In the genomic region with DNA sequence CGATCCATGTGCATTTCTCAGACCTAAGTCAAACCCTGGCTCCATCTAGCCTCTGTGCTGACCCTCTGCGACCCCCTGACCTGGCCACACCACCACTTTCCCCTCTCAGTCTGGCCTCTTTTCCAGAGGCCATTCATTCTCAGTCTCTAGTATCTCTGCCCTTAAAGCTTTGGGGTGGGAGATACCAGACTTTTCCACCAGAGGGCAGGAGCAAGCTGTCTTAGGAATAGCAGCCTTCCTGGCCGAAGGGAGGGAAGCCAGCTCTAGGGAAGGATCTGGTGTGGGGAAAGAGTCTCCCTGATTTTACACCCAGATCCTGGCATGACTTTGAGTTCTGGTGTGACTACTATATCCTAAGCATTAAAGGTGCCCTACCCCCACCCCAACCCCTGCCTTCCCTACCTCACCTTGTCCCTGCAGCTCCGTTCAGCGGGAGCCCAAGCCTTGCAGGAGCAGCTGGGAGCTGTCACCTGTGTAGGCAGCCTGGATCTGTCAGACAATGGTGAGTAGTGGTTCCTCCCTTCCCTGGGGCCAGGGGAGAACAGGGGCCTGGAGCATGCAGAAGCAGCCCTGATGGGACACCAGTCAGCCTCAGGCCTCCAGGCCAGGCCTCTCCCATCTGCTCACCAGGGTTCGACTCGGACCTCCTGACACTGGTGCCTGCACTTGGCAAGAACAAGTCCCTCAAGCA, we compare ENCODE assay signal across 8 cellular contexts. TPM values are rescaled to one million over a fixed set of nuclear protein-coding genes. Genes with fewer than 3 reads are reported as not detected.
DNase-seq lines count a peak whose midpoint lies in the region; ATAC-seq and TF ChIP-seq lines count a peak whose summit lies in the region.

No MANE protein-coding gene starts in this region.

- peak; percentile 46 for DNase-seq in DMS114 treated with DMSO at 0.1 percent for 48 hours (lab: John Stamatoyannopoulos, UW; ENCODE audit: unreplicated experiment)
- DNase-seq in GM20000 (ENCODE audit: low spot score): peak; percentile 66
- peak; percentile 79 for DNase-seq in NAMALWA (ENCODE audit: low spot score)
- peak; percentile 38 to 63 (median 48) for DNase-seq in T-helper 17 cell
- peak; percentile 38 for DNase-seq in effector CD4-positive, alpha-beta T cell
- peak; percentile 69 for DNase-seq in lung (ENCODE audit: low spot score)
- DNase-seq in uterus: peak; percentile 72 to 75

- TF ChIP-seq CTCF in GM20000 (IDR thresholded peaks at IDR 0.05; ENCODE audit: extremely low read depth, missing control alignments) (no peak), lung (IDR thresholded peaks at IDR 0.05; ENCODE audit: control extremely low read depth, extremely low read depth) (peak; percentile 94), uterus (IDR thresholded peaks at IDR 0.05) (peak; percentile 74 to 95 (median 88))

- H3K36me3 Mint-ChIP-seq in T-helper 17 cell (ENCODE audit: low read depth): no peaks in the 10 kb centered on the region

- no peak overlapping the region for H3K27ac Mint-ChIP-seq in T-helper 17 cell

- H3K9me3 ChIP-seq in T-helper 17 cell (ENCODE audit: control insufficient read depth, low read length, poor library complexity, severe bottlenecking) (no peaks in the 10 kb centered on the region), lung (ENCODE audit: control insufficient read depth in 2 of 2, insufficient read depth in 1 of 2, low read length in 1 of 2) (no peaks in the 10 kb centered on the region), uterus (no peaks in the 10 kb centered on the region)

- peaks cover 15% of the 10 kb centered on the region for H3K27me3 Mint-ChIP-seq in T-helper 17 cell

- H3K4me3 ChIP-seq in lung (no peak overlapping the region), uterus (no peak overlapping the region)

- no peak overlapping the region for H3K4me3 Mint-ChIP-seq in T-helper 17 cell

- no peak overlapping the region for H3K27ac ChIP-seq in lung (ENCODE audit: low read depth in 1 of 2, low read length in 1 of 2)
- H3K27ac ChIP-seq in uterus: no peak overlapping the region

- no peak for TF ChIP-seq POLR2A in uterus (IDR thresholded peaks at IDR 0.05)

- H3K4me1 ChIP-seq in lung (ENCODE audit: control insufficient read depth in 2 of 2, insufficient read depth in 2 of 2, low read length in 2 of 2) (no peaks in the 10 kb centered on the region), uterus (no peaks in the 10 kb centered on the region)

- 69 to 76% methylated on average over 7 of the region's 7 CpGs for WGBS in lung, 2 donors

- intact Hi-C loops in uterus (cut with DNase I; ENCODE audit: low total_unique reads): loop anchor here (5.0 kb wide), 1 partner anchor 34 kb away; the partner anchor contains the start of gene PCK2

- H3K4me1 Mint-ChIP-seq in T-helper 17 cell: peaks cover 4% of the 10 kb centered on the region

- peak; percentile 87 for ATAC-seq in T-helper 17 cell
- ATAC-seq in lung (ENCODE audit: insufficient read depth, low FRiP score): peak; percentile 44
- no peak for ATAC-seq in HG02840 (IDR thresholded peaks at IDR 0.05; ENCODE audit: low FRiP score, unreplicated experiment)

- H3K27me3 ChIP-seq in lung (ENCODE audit: control insufficient read depth, insufficient read depth) (no peaks in the 10 kb centered on the region), uterus (no peaks in the 10 kb centered on the region)

- H3K36me3 ChIP-seq in lung (ENCODE audit: control insufficient read depth in 2 of 2, insufficient read depth in 2 of 2, low read length in 2 of 2) (no peaks in the 10 kb centered on the region), uterus (no peaks in the 10 kb centered on the region)

RNA-seq across cellular contexts. Expression of gene CARMIL3, which starts 6.6 kb away (rescaled TPM):
- total RNA-seq in T-helper 17 cell: under 1 TPM in 1 of 2 donors, not detected in 1; 0.31 TPM
- 1 to 10 TPM in 1 of 2 donors, under 1 TPM in 1; 0.37 to 2.4 TPM for total RNA-seq in lung
- under 1 TPM; 0.71 to 0.85 TPM for polyA plus RNA-seq in lung
- total RNA-seq in uterus: under 1 TPM in 2 of 4 donors, not detected in 2; 0.21 to 0.48 TPM

RNA-seq across cellular contexts. Expression of gene CPNE6, which starts 13.0 kb away (rescaled TPM):
- total RNA-seq in T-helper 17 cell (not detected), lung (not detected), uterus (under 1 TPM in 1 of 4 donors, not detected in 3; 0.76 TPM)
- polyA plus RNA-seq in lung: not detected

RNA-seq across cellular contexts. Expression of gene PCK2, which starts 35.7 kb away (rescaled TPM):
- 10 to 100 TPM; 14.2 to 15.5 TPM for total RNA-seq in T-helper 17 cell
- total RNA-seq in lung: 10 to 100 TPM in 1 of 2 donors, 1 to 10 TPM in 1; 8.9 to 91.7 TPM
- 10 to 100 TPM; 35.2 to 41.2 TPM for polyA plus RNA-seq in lung
- total RNA-seq in uterus: 10 to 100 TPM in 3 of 4 donors, not detected in 1; 13.1 to 19.4 (median 15.1) TPM

RNA-seq across cellular contexts. Expression of gene DCAF11, which starts 56.2 kb away (rescaled TPM):
- total RNA-seq in T-helper 17 cell (10 to 100 TPM; 75.5 to 86.1 TPM), lung (100 to 1,000 TPM in 1 of 2 donors, 10 to 100 TPM in 1; 68.9 to 153 TPM), uterus (10 to 100 TPM; 42.9 to 87.4 (median 57.8) TPM)
- 10 to 100 TPM; 26.4 to 59.4 TPM for polyA plus RNA-seq in lung

RNA-seq across cellular contexts. Expression of gene NRL, which starts 56.3 kb away (rescaled TPM):
- total RNA-seq in T-helper 17 cell: 1 to 10 TPM; 2.2 to 3.2 TPM
- 1 to 10 TPM; 3.6 to 5.4 TPM for total RNA-seq in lung
- polyA plus RNA-seq in lung: 1 to 10 TPM; 2.7 TPM
- total RNA-seq in uterus: 1 to 10 TPM in 3 of 4 donors, not detected in 1; 1.2 to 1.8 (median 1.3) TPM
